ENCODE assay signal across 8 cellular contexts in the genomic region with DNA sequence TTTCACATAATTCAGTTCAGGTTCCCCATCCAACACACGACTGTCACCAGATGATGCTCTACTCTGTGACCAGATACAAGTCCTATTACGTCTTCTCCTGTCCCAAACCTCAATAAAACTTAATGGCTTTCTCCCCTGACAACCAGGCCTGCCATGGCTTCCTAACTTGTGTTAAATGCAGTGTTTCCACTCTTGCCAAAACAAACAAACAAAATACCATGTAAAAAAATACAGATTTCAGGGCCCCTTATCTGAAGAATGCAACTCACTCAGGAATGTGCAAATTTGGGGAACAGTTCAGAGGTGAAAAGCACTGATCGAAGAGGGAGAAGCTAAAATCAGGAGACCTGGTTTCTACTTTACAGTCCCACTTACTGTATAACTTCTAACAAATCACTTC. TPM values are rescaled to one million over a fixed set of nuclear protein-coding genes. Genes with fewer than 3 reads are reported as not detected.
DNase-seq lines count a peak whose midpoint lies in the region; ATAC-seq, FAIRE-seq and TF ChIP-seq lines count a peak whose summit lies in the region.

No MANE protein-coding gene starts in this region.

- peak overlapping the region; percentile 96 for H3K4me2 ChIP-seq in K562 (ENCODE audit: insufficient read depth, low read length)

- H3K9ac ChIP-seq in K562 (ENCODE audit: insufficient read depth in 1 of 2, low read depth in 2 of 2, low read length in 2 of 2) = peak overlapping the region; percentile 84 to 92

- peak overlapping the region; percentile 91 for H3K4me3 Mint-ChIP-seq in memory B cell

- TF ChIP-seq CTCF in left ventricle myocardium inferior (IDR thresholded peaks at IDR 0.05; ENCODE audit: borderline replicate concordance) (no peak), K562 (IDR thresholded peaks at IDR 0.05 in 2 of 3, conservative IDR thresholded peaks at IDR 0.05 in 1 of 3; ENCODE audit: insufficient read depth in 2 of 3, low read depth in 1 of 3, low read length in 3 of 3) (no peak), vagina (IDR thresholded peaks at IDR 0.05) (no peak)

- H3K27me3 ChIP-seq in left ventricle myocardium inferior (ENCODE audit: low read depth) (no peaks in the 10 kb centered on the region), K562 (ENCODE audit: control insufficient read depth in 2 of 2, insufficient read depth in 2 of 2, low read length in 2 of 2) (no peaks in the 10 kb centered on the region), vagina (no peaks in the 10 kb centered on the region)

- TF ChIP-seq RAD21 in K562 (CRISPR knock-in tag; conservative IDR thresholded peaks at IDR 0.05 in 1 of 2, IDR thresholded peaks at IDR 0.05 in 1 of 2) = no peak

- no peak for DNase-seq in left ventricle myocardium inferior
- no peak for DNase-seq in left cardiac atrium
- DNase-seq in K562 (ENCODE audit: extremely low read depth in 1 of 4, low spot score in 3 of 4) = no peak
- no peak for DNase-seq in memory B cell (ENCODE audit: low spot score in 2 of 2)
- DNase-seq in vagina (ENCODE audit: extremely low spot score in 2 of 2) = no peak
- no peak for DNase-seq in putamen (ENCODE audit: low spot score)
- no peak for DNase-seq in NCI-H1417 treated with DMSO at 0.1 percent for 48 hours (lab: John Stamatoyannopoulos, UW)

- H3K27ac Mint-ChIP-seq in memory B cell = peak overlapping the region; percentile 91

- H3K9me3 ChIP-seq in left ventricle myocardium inferior (replicated peaks) = no peaks in the 10 kb centered on the region
- no peaks in the 10 kb centered on the region for H3K9me3 ChIP-seq in K562 (replicated peaks; ENCODE audit: control insufficient read depth, insufficient read depth, low read depth, low read length)
- no peaks in the 10 kb centered on the region for H3K9me3 ChIP-seq in vagina

- intact Hi-C loops in left ventricle myocardium inferior (cut with micrococcal nuclease) = no loop called here
- intact Hi-C loops in left cardiac atrium (cut with DNase I) = no loop called here
- intact Hi-C loops in K562 (cut with micrococcal nuclease) = no loop called here
- intact Hi-C loops in vagina (cut with DNase I) = no loop called here

- no peak for FAIRE-seq in K562 (lab: Jason Lieb, UNC)

- H3K79me2 ChIP-seq in K562 (ENCODE audit: control insufficient read depth, insufficient read depth, low read length) = peaks cover 46% of the 10 kb centered on the region

- POLR2A ChIA-PET in K562 (lab: Yijun Ruan, JAX) = interaction anchor here (0.5 kb wide), 1 partner anchor 724 kb away, joined by 3 read pairs; no protein-coding TSS in a partner anchor

- H3K36me3 ChIP-seq in left ventricle myocardium inferior = peaks cover 16% of the 10 kb centered on the region
- peaks cover 26% of the 10 kb centered on the region for H3K36me3 ChIP-seq in K562 (ENCODE audit: control insufficient read depth, insufficient read depth, low read length)
- H3K36me3 ChIP-seq in vagina = peaks cover 0 to 15% of the 10 kb centered on the region in 2 donors

- in situ Hi-C loops in K562 (cut with MboI) = no loop called here

- H3K27me3 Mint-ChIP-seq in memory B cell = no peaks in the 10 kb centered on the region

- H3K36me3 Mint-ChIP-seq in memory B cell = no peaks in the 10 kb centered on the region

- no TSS peak for BruUV-seq in K562 (replicated peaks; lab: Mats Ljungman, UMichigan)

- 3% methylated on average over 3 of the region's 3 CpGs for WGBS in K562 (ENCODE audit: insufficient coverage, low coverage, missing lambda C conversion rate)

- no peaks in the 10 kb centered on the region for H3K9me1 ChIP-seq in K562 (ENCODE audit: control insufficient read depth, insufficient read depth, low read length)

- H3K9me3 Mint-ChIP-seq in memory B cell = no peaks in the 10 kb centered on the region

- no peak for TF ChIP-seq EP300 in K562 (IDR thresholded peaks at IDR 0.05; ENCODE audit: low read length)

- H3K4me1 Mint-ChIP-seq in memory B cell = peaks cover 9% of the 10 kb centered on the region

- H3K4me1 ChIP-seq in left ventricle myocardium inferior (peaks cover 23% of the 10 kb centered on the region), K562 (replicated peaks in 1 of 2; ENCODE audit: control insufficient read depth in 2 of 2, insufficient read depth in 2 of 2, low read length in 2 of 2) (peaks cover 0 to 4% of the 10 kb centered on the region in 2 experiments; a peak in 1 of 5 replicates), vagina (peaks cover 19% of the 10 kb centered on the region)

- H3K4me3 ChIP-seq in left ventricle myocardium inferior = peak overlapping the region; percentile 82
- peak overlapping the region; percentile 60 for H3K4me3 ChIP-seq in K562
- peak overlapping the region; percentile 67 to 69 for H3K4me3 ChIP-seq in vagina

- ATAC-seq in left cardiac atrium (no peak), K562 (no peak), memory B cell (ENCODE audit: low read depth) (no peak), GM21367 (IDR thresholded peaks at IDR 0.05; ENCODE audit: unreplicated experiment) (no peak)

- peak overlapping the region; percentile 87 for H2AFZ ChIP-seq in K562 (ENCODE audit: low read depth, low read length)

- H3K27ac ChIP-seq in left ventricle myocardium inferior (replicated peaks) (peak overlapping the region; percentile 82), K562 (ENCODE audit: extremely low read depth, low read depth, low read length) (peak overlapping the region; percentile 67), vagina (peak overlapping the region; percentile 42)

- no peaks in the 10 kb centered on the region for H4K20me1 ChIP-seq in K562 (replicated peaks; ENCODE audit: control insufficient read depth, insufficient read depth, low read length)

- CTCF ChIA-PET in K562 (lab: Yijun Ruan, JAX; ENCODE audit: low intra/inter-chr PET ratio) = no interaction called here

- TF ChIP-seq POLR2A in K562 (conservative IDR thresholded peaks at IDR 0.05) (no peak), vagina (IDR thresholded peaks at IDR 0.05) (no peak)

TF ChIP-seq in K562, 482 proteins besides CTCF, POLR2A, EP300 and RAD21:
- no peak for TF ChIP-seq JUN (IDR thresholded peaks at IDR 0.05; ENCODE audit: borderline replicate concordance, low read depth, low read length)
- TF ChIP-seq JUN (CRISPR knock-in tag; IDR thresholded peaks at IDR 0.05; ENCODE audit: borderline replicate concordance) = no peak
- TF ChIP-seq HINFP (tag; conservative IDR thresholded peaks at IDR 0.05; ENCODE audit: low read depth) = 0 out of 2 replicates have a peak, but pooled peaks have one; percentile 7
- 0 out of 4 replicates have a peak, but pooled peaks of 1 of the 2 experiments have one; percentile 44 for TF ChIP-seq TEAD1 (CRISPR knock-in tag; IDR thresholded peaks at IDR 0.05)
- TF ChIP-seq TEAD4 (IDR thresholded peaks at IDR 0.05; ENCODE audit: low read length) = peak; percentile 42; the same call in 1 of the 2 replicates
- no peak for TF ChIP-seq TEAD4 (CRISPR knock-in tag; IDR thresholded peaks at IDR 0.05; ENCODE audit: borderline replicate concordance)

RNA-seq across cellular contexts. Expression of gene NUF2, which starts 0.9 kb away (rescaled TPM):
- 1.0 TPM for total RNA-seq in left ventricle myocardium inferior
- total RNA-seq in left cardiac atrium = 1 to 10 TPM in 1 of 2 donors, under 1 TPM in 1; 0.26 to 1.2 TPM
- total RNA-seq in K562 (2011; cell fraction: chromatin; rRNA removed; ENCODE audit: low replicate concordance) = 31.7 and 105 TPM in 2 replicates
- 21.0 and 29.3 TPM in 2 replicates for total RNA-seq in K562 (2011; cell fraction: nucleolus; rRNA removed)
- total RNA-seq in K562 (2011; cell fraction: nucleoplasm; rRNA removed) = 27.2 and 36.0 TPM in 2 replicates
- 37.1 and 43.6 TPM in 2 replicates for total RNA-seq in K562 (2014; rRNA removed)
- 70.7 and 85.1 TPM in 2 replicates for total RNA-seq in K562 (2014; rRNA removed; fragmentation: Illumina TruSeq; extraction: Trizol)
- 56.7 and 67.4 TPM in 2 replicates for total RNA-seq in K562 (2015; rRNA removed; fragmentation: Illumina TruSeq; extraction: Trizol)
- 42.5 and 48.0 TPM in 2 replicates for total RNA-seq in K562 (2021)
- 73.1 and 90.0 TPM in 2 replicates for polyA plus RNA-seq in K562 (2011; rRNA removed)
- polyA plus RNA-seq in K562 (2011; cell fraction: cytosol; rRNA removed) = 14.7 and 30.5 TPM in 2 replicates
- 37.4 and 63.3 TPM in 2 replicates for polyA plus RNA-seq in K562 (2011; cell fraction: nucleus; rRNA removed)
- 33.4 and 43.8 TPM in 2 replicates for polyA plus RNA-seq in K562 (2012)
- polyA plus RNA-seq in K562 (2014; fragmentation: Illumina TruSeq; extraction: Trizol) = 54.7 and 60.3 TPM in 2 replicates
- polyA plus RNA-seq in K562 (2014; fragmentation: Nextera tagmentation; extraction: Ambion mirVana) = 10 to 100 TPM; 42.6 to 43.9 TPM
- polyA plus RNA-seq in K562 (2014; rRNA removed) = 70.5 and 75.0 TPM in 2 replicates
- polyA minus RNA-seq in K562 (2011; rRNA and poly(A)+ RNA removed) = 43.3 and 45.9 TPM in 2 replicates
- polyA minus RNA-seq in K562 (2011; cell fraction: cytosol; rRNA and poly(A)+ RNA removed) = 12.9 and 16.3 TPM in 2 replicates
- 52.4 and 107 TPM in 2 replicates for polyA minus RNA-seq in K562 (2011; cell fraction: nucleus; rRNA and poly(A)+ RNA removed)
- 2.0 TPM for total RNA-seq in vagina
